ENCODE assay signal across 20 cellular contexts in genomic region chr18:70243131-70243530, GRCh38. TPM values are rescaled to one million over a fixed set of nuclear protein-coding genes. Genes with fewer than 3 reads are reported as not detected.
DNase-seq lines count a peak whose midpoint lies in the region; ATAC-seq, FAIRE-seq and TF ChIP-seq lines count a peak whose summit lies in the region.
"Had no signal": no experiment of that assay in that cellular context is flagged by ENCODE, and none has a peak within 500 bp of the region (broad histone marks: within the 10 kb centered on the region; RNA-seq: fewer than 3 reads in every experiment).

No MANE protein-coding gene starts in this region.

- H3K4me1 ChIP-seq in astrocyte (ENCODE audit: insufficient read depth, low read length), result peaks cover 8% of the 10 kb centered on the region
- H3K4me1 ChIP-seq in small intestine (ENCODE audit: control insufficient read depth in 2 of 2, insufficient read depth in 1 of 2, low read depth in 1 of 2, low read length in 1 of 2), result no peaks in the 10 kb centered on the region

- H3K9me3 Mint-ChIP-seq in astrocyte (ENCODE audit: unreplicated experiment), result peaks cover 5% of the 10 kb centered on the region
- peaks cover 0 to under 1% of the 10 kb centered on the region in 2 donors for H3K9me3 Mint-ChIP-seq in activated naive CD4-positive, alpha-beta T cell treated with anti-CD3 and anti-CD28 coated beads, Interleukin-2, amount 50 U/mL, for 72 hours
- H3K9me3 Mint-ChIP-seq: activated T-cell treated with anti-CD3 and anti-CD28 coated beads, Interleukin-2, amount 50 U/mL, for 4 hours had no signal

- no peaks in the 10 kb centered on the region for H4K20me1 ChIP-seq in astrocyte (ENCODE audit: insufficient read depth, low read length)

- H3K9ac ChIP-seq in astrocyte (ENCODE audit: low read length), result peak overlapping the region; percentile 19
- H3K9ac ChIP-seq: GM23248 had no signal

- H3K27me3 Mint-ChIP-seq in astrocyte (ENCODE audit: low read depth, unreplicated experiment), result peaks cover 4% of the 10 kb centered on the region

- WGBS in small intestine, 3 donors, result 24 to 58% (median 45%) methylated on average over 8 of the region's 8 CpGs

- no peaks in the 10 kb centered on the region for H3K36me3 Mint-ChIP-seq in astrocyte (ENCODE audit: low read depth, unreplicated experiment)
- no peaks in the 10 kb centered on the region for H3K36me3 Mint-ChIP-seq in activated naive CD4-positive, alpha-beta T cell treated with anti-CD3 and anti-CD28 coated beads, Interleukin-2, amount 50 U/mL, for 72 hours
- H3K36me3 Mint-ChIP-seq: activated naive CD8-positive, alpha-beta T cell had no signal

- peak overlapping the region; percentile 75 for H3K4me2 ChIP-seq in astrocyte (ENCODE audit: low read length)

- H3K27me3 ChIP-seq in astrocyte (ENCODE audit: insufficient read depth, low read length), result no peaks in the 10 kb centered on the region
- H3K27me3 ChIP-seq in small intestine (ENCODE audit: control insufficient read depth in 2 of 2, insufficient read depth in 2 of 2, low read length in 2 of 2), result no peaks in the 10 kb centered on the region

- H3K9me3 ChIP-seq in astrocyte (ENCODE audit: insufficient read depth, low read depth, low read length) (no peaks in the 10 kb centered on the region), small intestine (ENCODE audit: control insufficient read depth, low read depth) (no peaks in the 10 kb centered on the region)

- TF ChIP-seq CTCF in astrocyte (IDR thresholded peaks at IDR 0.05; ENCODE audit: insufficient read depth, low read depth, low read length), result no peak

- H3K79me2 ChIP-seq in astrocyte (ENCODE audit: insufficient read depth, low read length), result no peaks in the 10 kb centered on the region

- H3K4me3 Mint-ChIP-seq in astrocyte (ENCODE audit: unreplicated experiment), result no peak overlapping the region
- H3K4me3 Mint-ChIP-seq: activated naive CD8-positive, alpha-beta T cell; activated T-cell treated with anti-CD3 and anti-CD28 coated beads, Interleukin-2, amount 50 U/mL, for 4 hours; B cell; nephron had no signal

- peak overlapping the region; percentile 3 for H2AFZ ChIP-seq in astrocyte (ENCODE audit: low read depth, low read length)
- H2AFZ ChIP-seq: GM23248 had no signal

- H3K27ac Mint-ChIP-seq in astrocyte (ENCODE audit: unreplicated experiment), result peak overlapping the region; percentile 44
- H3K27ac Mint-ChIP-seq in activated naive CD4-positive, alpha-beta T cell treated with anti-CD3 and anti-CD28 coated beads, Interleukin-2, amount 50 U/mL, for 72 hours, result no peak overlapping the region
- H3K27ac Mint-ChIP-seq: activated naive CD8-positive, alpha-beta T cell; B cell; nephron had no signal

- DNase-seq in LoVo (ENCODE audit: low spot score), result peak; percentile 86
- DNase-seq in astrocyte (ENCODE audit: low read depth), result peak; percentile 45
- DNase-seq in left colon, result peak in 1 of 2 donors; percentile 62
- DNase-seq in small intestine, result peak; percentile 75
- DNase-seq in amygdala (lab: John Stamatoyannopoulos, UW), result no peak
- no peak for DNase-seq in substantia nigra (lab: John Stamatoyannopoulos, UW)
- no peak for DNase-seq in activated naive CD4-positive, alpha-beta T cell treated with anti-CD3 and anti-CD28 coated beads, Interleukin-2, amount 50 U/mL, for 72 hours (ENCODE audit: low spot score in 2 of 2)
- DNase-seq in NCI-H2171 treated with DMSO at 0.1 percent for 48 hours (lab: John Stamatoyannopoulos, UW), result no peak
- DNase-seq: activated CD4-positive, alpha-beta T cell treated with anti-CD3 and anti-CD28 coated beads, Interleukin-2, amount 50 U/mL, for 1 hour; activated T-cell treated with anti-CD3 and anti-CD28 coated beads, Interleukin-2, amount 50 U/mL, for 4 hours; central memory CD4-positive, alpha-beta T cell; GDM1; GM23248; NCI-H146; NCI-H446 treated with DMSO at 0.1 percent for 48 hours had no signal

- ATAC-seq in left colon, result peak; percentile 91
- ATAC-seq in activated naive CD4-positive, alpha-beta T cell treated with anti-CD3 and anti-CD28 coated beads, Interleukin-2, amount 50 U/mL, for 72 hours, result no peak
- ATAC-seq: activated T-cell treated with anti-CD3 and anti-CD28 coated beads, Interleukin-2, amount 50 U/mL, for 4 hours had no signal

- FAIRE-seq in astrocyte (lab: Jason Lieb, UNC) (no peak), small intestine (lab: Jason Lieb, UNC) (no peak)
- FAIRE-seq: GM12892 had no signal

- intact Hi-C loops in left colon (cut with DNase I, micrococcal nuclease), result no loop called here

- H3K36me3 ChIP-seq in astrocyte (ENCODE audit: insufficient read depth, low read length) (no peaks in the 10 kb centered on the region), small intestine (ENCODE audit: control insufficient read depth in 2 of 2, insufficient read depth in 2 of 2, low read length in 2 of 2) (no peaks in the 10 kb centered on the region)

- H3K4me3 ChIP-seq in astrocyte (ENCODE audit: insufficient read depth, low read depth, low read length) (peak overlapping the region; percentile 31), small intestine (ENCODE audit: low read depth in 1 of 2, low read length in 2 of 2) (no peak overlapping the region)
- H3K4me3 ChIP-seq: GM23248, SK-N-MC had no signal

- H3K27ac ChIP-seq in astrocyte (ENCODE audit: low read depth, low read length), result no peak overlapping the region
- H3K27ac ChIP-seq in small intestine (ENCODE audit: low read depth in 1 of 2, low read length in 1 of 2), result no peak overlapping the region
- no peak overlapping the region for H3K27ac ChIP-seq in substantia nigra (ENCODE audit: low read depth, low read length, poor library complexity, severe bottlenecking)
- H3K27ac ChIP-seq: GM23248, SK-N-MC had no signal

- H3K4me1 Mint-ChIP-seq in astrocyte (ENCODE audit: low read depth, unreplicated experiment), result no peaks in the 10 kb centered on the region
- H3K4me1 Mint-ChIP-seq: B cell had no signal

RNA-seq across cellular contexts. Expression of gene RTTN, which starts 37.6 kb away (rescaled TPM):
- total RNA-seq in astrocyte (5.2 and 6.3 TPM in 2 replicates), left colon (10 to 100 TPM in 1 of 2 donors, 1 to 10 TPM in 1; 7.1 to 10.0 TPM)
- 1 to 10 TPM in 2 of 3 donors, under 1 TPM in 1; 0.89 to 3.7 (median 1.1) TPM for polyA plus RNA-seq in small intestine
- 10 to 100 TPM; 35.2 to 48.6 TPM for total RNA-seq in activated naive CD4-positive, alpha-beta T cell treated with anti-CD3 and anti-CD28 coated beads, Interleukin-2, amount 50 U/mL, for 72 hours

RNA-seq across cellular contexts. Expression of gene SOCS6, which starts 45.7 kb away (rescaled TPM):
- total RNA-seq in astrocyte, result 20.5 and 24.1 TPM in 2 replicates
- total RNA-seq in left colon, result 10 to 100 TPM; 42.0 to 47.6 TPM
- 10 to 100 TPM; 10.3 to 15.4 (median 10.9) TPM for polyA plus RNA-seq in small intestine
- 1 to 10 TPM; 1.4 to 1.7 TPM for total RNA-seq in activated naive CD4-positive, alpha-beta T cell treated with anti-CD3 and anti-CD28 coated beads, Interleukin-2, amount 50 U/mL, for 72 hours

Comparison
In these comparisons a context has a peak if more than half of its experiments do, and no peak if none do; other contexts are left out.
1. DNase-seq: peak in LoVo (single experiment), astrocyte (single experiment) and small intestine (single experiment); none in amygdala (0 of 56), substantia nigra (0 of 49), activated naive CD4-positive, alpha-beta T cell treated with anti-CD3 and anti-CD28 coated beads, Interleukin-2, amount 50 U/mL, for 72 hours (0 of 2) and NCI-H2171 treated with DMSO at 0.1 percent for 48 hours (single experiment).